Comparison of ENCODE assay signal across 1 cellular context in the genomic region with DNA sequence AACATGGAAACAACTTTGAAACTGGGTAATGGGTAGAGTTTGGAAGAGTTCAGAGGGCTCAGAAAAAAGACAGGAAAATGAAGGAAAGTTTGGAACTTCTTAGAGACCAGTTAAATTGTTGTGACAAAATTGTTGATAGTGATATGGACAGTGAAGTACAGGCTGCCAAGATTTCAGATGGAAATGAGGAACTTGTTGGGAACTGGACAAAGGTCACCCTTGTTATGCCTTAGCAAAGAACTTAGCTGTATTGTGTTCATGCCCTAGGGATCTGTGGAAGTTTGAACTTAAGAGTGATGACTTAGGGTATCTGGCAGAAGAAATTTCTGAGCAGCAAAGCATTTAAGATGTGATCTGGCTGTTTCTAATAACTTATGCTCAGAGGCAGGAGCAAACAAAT.
TF ChIP-seq lines count a peak whose summit lies in the region.

No MANE protein-coding gene starts in this region.

TF ChIP-seq in WTC11, 78 proteins besides CTCF, POLR2A, EP300 and RAD21 (continued from another document):
- TF ChIP-seq, protein P1, sequence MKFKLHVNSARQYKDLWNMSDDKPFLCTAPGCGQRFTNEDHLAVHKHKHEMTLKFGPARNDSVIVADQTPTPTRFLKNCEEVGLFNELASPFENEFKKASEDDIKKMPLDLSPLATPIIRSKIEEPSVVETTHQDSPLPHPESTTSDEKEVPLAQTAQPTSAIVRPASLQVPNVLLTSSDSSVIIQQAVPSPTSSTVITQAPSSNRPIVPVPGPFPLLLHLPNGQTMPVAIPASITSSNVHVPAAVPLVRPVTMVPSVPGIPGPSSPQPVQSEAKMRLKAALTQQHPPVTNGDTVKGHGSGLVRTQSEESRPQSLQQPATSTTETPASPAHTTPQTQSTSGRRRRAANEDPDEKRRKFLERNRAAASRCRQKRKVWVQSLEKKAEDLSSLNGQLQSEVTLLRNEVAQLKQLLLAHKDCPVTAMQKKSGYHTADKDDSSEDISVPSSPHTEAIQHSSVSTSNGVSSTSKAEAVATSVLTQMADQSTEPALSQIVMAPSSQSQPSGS (CRISPR knock-in tag; IDR thresholded peaks at IDR 0.05; ENCODE audit: borderline replicate concordance, low read depth) = no peak
- TF ChIP-seq, protein P2, sequence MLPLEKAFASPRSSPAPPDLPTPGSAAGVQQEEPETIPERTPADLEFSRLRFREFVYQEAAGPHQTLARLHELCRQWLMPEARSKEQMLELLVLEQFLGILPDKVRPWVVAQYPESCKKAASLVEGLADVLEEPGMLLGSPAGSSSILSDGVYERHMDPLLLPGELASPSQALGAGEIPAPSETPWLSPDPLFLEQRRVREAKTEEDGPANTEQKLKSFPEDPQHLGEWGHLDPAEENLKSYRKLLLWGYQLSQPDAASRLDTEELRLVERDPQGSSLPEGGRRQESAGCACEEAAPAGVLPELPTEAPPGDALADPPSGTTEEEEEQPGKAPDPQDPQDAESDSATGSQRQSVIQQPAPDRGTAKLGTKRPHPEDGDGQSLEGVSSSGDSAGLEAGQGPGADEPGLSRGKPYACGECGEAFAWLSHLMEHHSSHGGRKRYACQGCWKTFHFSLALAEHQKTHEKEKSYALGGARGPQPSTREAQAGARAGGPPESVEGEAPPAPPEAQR (CRISPR knock-in tag; IDR thresholded peaks at IDR 0.05) = no peak
- TF ChIP-seq TEAD4 (CRISPR knock-in tag; IDR thresholded peaks at IDR 0.05) (no peak), TP53 (CRISPR knock-in tag; IDR thresholded peaks at IDR 0.05) (no peak), ZNF121 (CRISPR knock-in tag; IDR thresholded peaks at IDR 0.05) (no peak), JUN (CRISPR knock-in tag; IDR thresholded peaks at IDR 0.05) (no peak), ATF1 (CRISPR knock-in tag; IDR thresholded peaks at IDR 0.05) (no peak)
TF ChIP-seq in WTC11: peak in this region for 0.
